ENCODE assay signal across 1 cellular context in the genomic region with DNA sequence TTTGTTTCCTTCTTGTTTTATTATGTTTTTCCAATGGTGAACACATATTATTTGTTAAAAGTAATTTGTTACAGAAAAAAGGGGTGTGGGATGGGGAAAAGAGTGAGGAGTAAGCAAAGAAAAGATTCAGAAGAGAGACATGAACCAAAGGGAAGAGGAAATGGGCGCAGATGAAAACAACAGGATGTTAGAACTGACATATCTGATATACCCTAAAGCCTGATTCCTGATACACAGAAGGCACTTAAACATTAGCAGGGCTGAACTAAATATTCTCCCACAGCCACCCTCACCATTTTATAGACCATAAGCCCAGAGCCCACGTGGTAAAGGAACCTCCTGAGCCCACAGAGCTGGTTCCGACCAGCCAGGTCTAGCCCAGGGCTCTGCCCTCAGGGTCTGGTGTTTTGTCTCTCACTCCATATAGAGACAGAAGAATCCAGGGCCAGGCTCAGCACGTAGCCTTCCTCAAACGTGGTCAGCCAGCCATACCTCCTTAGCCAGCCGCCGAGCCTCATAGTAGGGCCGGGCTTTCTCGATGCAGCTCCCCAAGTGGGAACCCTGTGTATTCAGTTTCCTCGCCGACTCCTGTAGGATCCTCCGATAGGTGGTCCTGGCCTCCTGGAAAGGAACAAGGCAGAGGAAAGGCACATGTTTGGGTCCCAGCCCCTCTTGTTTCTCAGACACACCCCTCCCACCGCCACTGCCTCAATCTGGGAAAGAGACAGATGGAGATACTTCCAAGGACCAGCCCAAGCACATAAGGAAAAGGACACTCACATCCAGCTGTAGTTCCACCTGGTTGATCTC.
TF ChIP-seq lines count a peak whose summit lies in the region.

No MANE protein-coding gene starts in this region.

TF ChIP-seq in GM23338, 12 proteins besides CTCF, POLR2A, EP300 and RAD21 (continued from another document):
- TF ChIP-seq, protein P1, sequence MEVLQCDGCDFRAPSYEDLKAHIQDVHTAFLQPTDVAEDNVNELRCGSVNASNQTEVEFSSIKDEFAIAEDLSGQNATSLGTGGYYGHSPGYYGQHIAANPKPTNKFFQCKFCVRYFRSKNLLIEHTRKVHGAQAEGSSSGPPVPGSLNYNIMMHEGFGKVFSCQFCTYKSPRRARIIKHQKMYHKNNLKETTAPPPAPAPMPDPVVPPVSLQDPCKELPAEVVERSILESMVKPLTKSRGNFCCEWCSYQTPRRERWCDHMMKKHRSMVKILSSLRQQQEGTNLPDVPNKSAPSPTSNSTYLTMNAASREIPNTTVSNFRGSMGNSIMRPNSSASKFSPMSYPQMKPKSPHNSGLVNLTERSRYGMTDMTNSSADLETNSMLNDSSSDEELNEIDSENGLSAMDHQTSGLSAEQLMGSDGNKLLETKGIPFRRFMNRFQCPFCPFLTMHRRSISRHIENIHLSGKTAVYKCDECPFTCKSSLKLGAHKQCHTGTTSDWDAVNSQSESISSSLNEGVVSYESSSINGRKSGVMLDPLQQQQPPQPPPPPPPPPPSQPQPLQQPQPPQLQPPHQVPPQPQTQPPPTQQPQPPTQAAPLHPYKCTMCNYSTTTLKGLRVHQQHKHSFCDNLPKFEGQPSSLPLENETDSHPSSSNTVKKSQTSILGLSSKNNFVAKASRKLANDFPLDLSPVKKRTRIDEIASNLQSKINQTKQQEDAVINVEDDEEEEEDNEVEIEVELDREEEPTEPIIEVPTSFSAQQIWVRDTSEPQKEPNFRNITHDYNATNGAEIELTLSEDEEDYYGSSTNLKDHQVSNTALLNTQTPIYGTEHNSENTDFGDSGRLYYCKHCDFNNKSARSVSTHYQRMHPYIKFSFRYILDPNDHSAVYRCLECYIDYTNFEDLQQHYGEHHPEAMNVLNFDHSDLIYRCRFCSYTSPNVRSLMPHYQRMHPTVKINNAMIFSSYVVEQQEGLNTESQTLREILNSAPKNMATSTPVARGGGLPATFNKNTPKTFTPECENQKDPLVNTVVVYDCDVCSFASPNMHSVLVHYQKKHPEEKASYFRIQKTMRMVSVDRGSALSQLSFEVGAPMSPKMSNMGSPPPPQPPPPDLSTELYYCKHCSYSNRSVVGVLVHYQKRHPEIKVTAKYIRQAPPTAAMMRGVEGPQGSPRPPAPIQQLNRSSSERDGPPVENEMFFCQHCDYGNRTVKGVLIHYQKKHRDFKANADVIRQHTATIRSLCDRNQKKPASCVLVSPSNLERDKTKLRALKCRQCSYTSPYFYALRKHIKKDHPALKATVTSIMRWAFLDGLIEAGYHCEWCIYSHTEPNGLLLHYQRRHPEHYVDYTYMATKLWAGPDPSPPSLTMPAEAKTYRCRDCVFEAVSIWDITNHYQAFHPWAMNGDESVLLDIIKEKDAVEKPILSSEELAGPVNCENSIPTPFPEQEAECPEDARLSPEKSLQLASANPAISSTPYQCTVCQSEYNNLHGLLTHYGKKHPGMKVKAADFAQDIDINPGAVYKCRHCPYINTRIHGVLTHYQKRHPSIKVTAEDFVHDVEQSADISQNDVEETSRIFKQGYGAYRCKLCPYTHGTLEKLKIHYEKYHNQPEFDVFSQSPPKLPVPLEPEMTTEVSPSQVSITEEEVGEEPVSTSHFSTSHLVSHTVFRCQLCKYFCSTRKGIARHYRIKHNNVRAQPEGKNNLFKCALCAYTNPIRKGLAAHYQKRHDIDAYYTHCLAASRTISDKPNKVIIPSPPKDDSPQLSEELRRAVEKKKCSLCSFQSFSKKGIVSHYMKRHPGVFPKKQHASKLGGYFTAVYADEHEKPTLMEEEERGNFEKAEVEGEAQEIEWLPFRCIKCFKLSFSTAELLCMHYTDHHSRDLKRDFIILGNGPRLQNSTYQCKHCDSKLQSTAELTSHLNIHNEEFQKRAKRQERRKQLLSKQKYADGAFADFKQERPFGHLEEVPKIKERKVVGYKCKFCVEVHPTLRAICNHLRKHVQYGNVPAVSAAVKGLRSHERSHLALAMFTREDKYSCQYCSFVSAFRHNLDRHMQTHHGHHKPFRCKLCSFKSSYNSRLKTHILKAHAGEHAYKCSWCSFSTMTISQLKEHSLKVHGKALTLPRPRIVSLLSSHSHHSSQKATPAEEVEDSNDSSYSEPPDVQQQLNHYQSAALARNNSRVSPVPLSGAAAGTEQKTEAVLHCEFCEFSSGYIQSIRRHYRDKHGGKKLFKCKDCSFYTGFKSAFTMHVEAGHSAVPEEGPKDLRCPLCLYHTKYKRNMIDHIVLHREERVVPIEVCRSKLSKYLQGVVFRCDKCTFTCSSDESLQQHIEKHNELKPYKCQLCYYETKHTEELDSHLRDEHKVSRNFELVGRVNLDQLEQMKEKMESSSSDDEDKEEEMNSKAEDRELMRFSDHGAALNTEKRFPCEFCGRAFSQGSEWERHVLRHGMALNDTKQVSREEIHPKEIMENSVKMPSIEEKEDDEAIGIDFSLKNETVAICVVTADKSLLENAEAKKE (CRISPR knock-in tag; IDR thresholded peaks at IDR 0.05) = no peak
- TF ChIP-seq NANOG (IDR thresholded peaks at IDR 0.05; ENCODE audit: borderline replicate concordance) = no peak
